ENCODE assay signal across 1 cellular context in the genomic region with DNA sequence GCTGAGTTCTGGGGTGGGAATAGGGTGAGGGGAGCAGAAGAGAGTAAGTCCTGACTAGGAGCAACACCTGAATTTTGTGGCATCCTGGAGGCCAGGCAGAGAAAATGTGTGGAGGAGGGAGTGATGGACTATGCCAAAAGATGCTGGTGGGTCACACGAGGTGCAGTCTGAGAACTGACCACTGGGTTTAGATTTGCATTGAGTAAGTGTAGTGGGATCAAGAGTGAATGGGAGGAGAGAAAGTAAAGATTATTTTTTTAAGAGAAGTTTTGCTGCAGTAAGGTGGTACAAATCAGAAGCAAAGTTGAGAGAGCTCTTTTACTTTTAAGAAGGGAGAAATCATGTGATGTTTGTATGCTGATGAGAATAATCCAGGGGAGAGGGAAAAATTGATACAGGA.
TF ChIP-seq lines count a peak whose summit lies in the region.

No MANE protein-coding gene starts in this region.

TF ChIP-seq in IMR-90, 13 proteins besides CTCF, POLR2A, EP300 and RAD21:
- TF ChIP-seq RCOR1 (IDR thresholded peaks at IDR 0.05; ENCODE audit: insufficient replicate concordance, low read length) (no peak), MXI1 (IDR thresholded peaks at IDR 0.05; ENCODE audit: borderline replicate concordance, low read depth, low read length) (no peak), CHD1 (IDR thresholded peaks at IDR 0.05; ENCODE audit: low read depth, low read length) (no peak), RFX5 (IDR thresholded peaks at IDR 0.05; ENCODE audit: low read depth, low read length) (no peak), SMC3 (IDR thresholded peaks at IDR 0.05; ENCODE audit: low read depth, low read length) (no peak), CEBPB (IDR thresholded peaks at IDR 0.05; ENCODE audit: low read depth, low read length) (no peak), NFE2L2 (IDR thresholded peaks at IDR 0.05; ENCODE audit: low read depth, low read length) (no peak), MAFK (IDR thresholded peaks at IDR 0.05; ENCODE audit: low read depth, low read length) (no peak), MAZ (IDR thresholded peaks at IDR 0.05; ENCODE audit: borderline replicate concordance, low read depth, low read length) (no peak), BHLHE40 (IDR thresholded peaks at IDR 0.05; ENCODE audit: low read depth, low read length) (no peak), FOS (IDR thresholded peaks at IDR 0.05; ENCODE audit: low read depth, low read length) (no peak)
- TF ChIP-seq, protein P1, sequence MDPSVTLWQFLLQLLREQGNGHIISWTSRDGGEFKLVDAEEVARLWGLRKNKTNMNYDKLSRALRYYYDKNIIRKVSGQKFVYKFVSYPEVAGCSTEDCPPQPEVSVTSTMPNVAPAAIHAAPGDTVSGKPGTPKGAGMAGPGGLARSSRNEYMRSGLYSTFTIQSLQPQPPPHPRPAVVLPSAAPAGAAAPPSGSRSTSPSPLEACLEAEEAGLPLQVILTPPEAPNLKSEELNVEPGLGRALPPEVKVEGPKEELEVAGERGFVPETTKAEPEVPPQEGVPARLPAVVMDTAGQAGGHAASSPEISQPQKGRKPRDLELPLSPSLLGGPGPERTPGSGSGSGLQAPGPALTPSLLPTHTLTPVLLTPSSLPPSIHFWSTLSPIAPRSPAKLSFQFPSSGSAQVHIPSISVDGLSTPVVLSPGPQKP (IDR thresholded peaks at IDR 0.05; ENCODE audit: borderline replicate concordance, low read depth, low read length): no peak
- TF ChIP-seq, protein P2, sequence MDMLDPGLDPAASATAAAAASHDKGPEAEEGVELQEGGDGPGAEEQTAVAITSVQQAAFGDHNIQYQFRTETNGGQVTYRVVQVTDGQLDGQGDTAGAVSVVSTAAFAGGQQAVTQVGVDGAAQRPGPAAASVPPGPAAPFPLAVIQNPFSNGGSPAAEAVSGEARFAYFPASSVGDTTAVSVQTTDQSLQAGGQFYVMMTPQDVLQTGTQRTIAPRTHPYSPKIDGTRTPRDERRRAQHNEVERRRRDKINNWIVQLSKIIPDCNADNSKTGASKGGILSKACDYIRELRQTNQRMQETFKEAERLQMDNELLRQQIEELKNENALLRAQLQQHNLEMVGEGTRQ (IDR thresholded peaks at IDR 0.05; ENCODE audit: low read depth, low read length): no peak
